Comparison of ENCODE assay signal across 13 cellular contexts in the genomic region with DNA sequence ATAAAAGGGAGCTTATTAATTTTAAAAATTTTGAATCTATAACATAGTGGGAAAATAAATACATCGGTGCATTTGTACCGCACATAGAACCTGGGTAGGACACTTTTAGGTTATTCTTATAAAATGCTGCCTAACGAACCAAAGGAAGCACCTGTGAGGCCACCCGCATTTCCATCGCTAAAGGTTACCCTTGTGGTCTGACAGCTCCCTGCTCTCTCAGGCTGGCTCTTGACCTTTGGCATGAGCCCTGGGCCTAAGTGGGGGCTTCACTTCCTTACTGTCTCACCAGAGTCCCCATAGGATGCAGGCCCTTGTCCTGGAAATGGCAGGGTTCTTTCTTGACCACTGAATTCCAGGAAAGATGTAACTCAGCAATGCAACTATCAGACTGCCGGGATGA. TPM values are rescaled to one million over a fixed set of nuclear protein-coding genes. Genes with fewer than 3 reads are reported as not detected.
DNase-seq lines count a peak whose midpoint lies in the region; ATAC-seq and TF ChIP-seq lines count a peak whose summit lies in the region.
"Had no signal": no experiment of that assay in that cellular context is flagged by ENCODE, and none has a peak within 500 bp of the region (broad histone marks: within the 10 kb centered on the region; RNA-seq: fewer than 3 reads in every experiment).

No MANE protein-coding gene starts in this region.

- H3K36me3 ChIP-seq in Loucy (ENCODE audit: insufficient read depth, low read length), result peaks cover 15% of the 10 kb centered on the region; the same call in 1 of the 2 replicates

- H2AFZ ChIP-seq in Loucy (ENCODE audit: low read length), result no peak overlapping the region

- no peaks in the 10 kb centered on the region for H3K9me2 ChIP-seq in Loucy (replicated peaks; ENCODE audit: low read depth, low read length)

- no peak for DNase-seq in activated CD4-positive, alpha-beta T cell treated with anti-CD3 and anti-CD28 coated beads, Interleukin-2, amount 10 ng/mL, durations not matched to agents 7 days and 5 days
- DNase-seq in activated CD4-positive, alpha-beta T cell treated with anti-CD3 and anti-CD28 coated beads for 1 hour, result no peak
- DNase-seq in nephron progenitor cell, result no peak
- no peak for DNase-seq in posterior cingulate gyrus
- DNase-seq: activated B cell treated with CpG ODN at 0.5 μM for 24 hours, cerebellar nuclear complex, DMS 273 treated with DMSO at 0.1 percent for 48 hours, mammary epithelial cell had no signal

- peaks cover 71% of the 10 kb centered on the region for H3K4me1 Mint-ChIP-seq in activated CD4-positive, alpha-beta T cell treated with anti-CD3 and anti-CD28 coated beads, Interleukin-2, amount 10 ng/mL, durations not matched to agents 7 days and 5 days
- H3K4me1 Mint-ChIP-seq in nephron progenitor cell, result peaks cover 22% of the 10 kb centered on the region

- CTCF ChIA-PET in activated CD4-positive, alpha-beta T cell treated with anti-CD3 and anti-CD28 coated beads, Interleukin-2, amount 10 ng/mL, durations not matched to agents 7 days and 5 days (lab: Charles Lee), result interaction anchor here (0.6 to 2.9 kb wide), 10 partner anchors 10 to 536 kb away, joined by 3 to 15 read pairs (median 4); a partner anchor contains a TSS

- intact Hi-C loops in posterior cingulate gyrus (cut with DNase I), result no loop called here

- H3K36me3 Mint-ChIP-seq in activated CD4-positive, alpha-beta T cell treated with anti-CD3 and anti-CD28 coated beads, Interleukin-2, amount 10 ng/mL, durations not matched to agents 7 days and 5 days (ENCODE audit: low read depth), result peaks cover 53% of the 10 kb centered on the region
- H3K36me3 Mint-ChIP-seq in nephron progenitor cell (ENCODE audit: low read depth), result peaks cover 28% of the 10 kb centered on the region

- H3K27me3 Mint-ChIP-seq in activated CD4-positive, alpha-beta T cell treated with anti-CD3 and anti-CD28 coated beads, Interleukin-2, amount 10 ng/mL, durations not matched to agents 7 days and 5 days, result no peaks in the 10 kb centered on the region
- H3K27me3 Mint-ChIP-seq in nephron progenitor cell (ENCODE audit: low read depth, poor library complexity), result peaks cover 5% of the 10 kb centered on the region
- H3K27me3 Mint-ChIP-seq: activated B cell treated with CpG ODN at 0.5 μM for 24 hours had no signal

- no peaks in the 10 kb centered on the region for H3K9me3 ChIP-seq in Loucy (ENCODE audit: insufficient read depth, low read depth, low read length)
- H3K9me3 ChIP-seq: A549 had no signal

- no peaks in the 10 kb centered on the region for H3F3A ChIP-seq in Loucy (ENCODE audit: low read depth)

- H3K27me3 ChIP-seq in Loucy (ENCODE audit: insufficient read depth, low read length, poor library complexity, severe bottlenecking), result no peaks in the 10 kb centered on the region

- no peak for TF ChIP-seq CTCF in Loucy (conservative IDR thresholded peaks at IDR 0.05; ENCODE audit: low read length)
- no peak for TF ChIP-seq CTCF in nephron progenitor cell (IDR thresholded peaks at IDR 0.05)

- peak overlapping the region; percentile 23 for H3K4me3 ChIP-seq in Loucy (ENCODE audit: low read length, poor library complexity, severe bottlenecking)
- H3K4me3 ChIP-seq: A549 had no signal

- ATAC-seq in GM21717 (IDR thresholded peaks at IDR 0.05; ENCODE audit: unreplicated experiment) (peak; percentile 33), HG03460 (IDR thresholded peaks at IDR 0.05; ENCODE audit: unreplicated experiment) (no peak), GM18867 (IDR thresholded peaks at IDR 0.05; ENCODE audit: unreplicated experiment) (no peak)
- ATAC-seq: A549 had no signal

- peak overlapping the region; percentile 93 for H3K27ac Mint-ChIP-seq in activated CD4-positive, alpha-beta T cell treated with anti-CD3 and anti-CD28 coated beads, Interleukin-2, amount 10 ng/mL, durations not matched to agents 7 days and 5 days
- peak overlapping the region; percentile 79 for H3K27ac Mint-ChIP-seq in nephron progenitor cell

- peak overlapping the region; percentile 42 for H3K4me3 Mint-ChIP-seq in activated CD4-positive, alpha-beta T cell treated with anti-CD3 and anti-CD28 coated beads, Interleukin-2, amount 10 ng/mL, durations not matched to agents 7 days and 5 days
- no peak overlapping the region for H3K4me3 Mint-ChIP-seq in nephron progenitor cell
- H3K4me3 Mint-ChIP-seq: activated B cell treated with CpG ODN at 0.5 μM for 24 hours had no signal

- H3K4me1 ChIP-seq in Loucy (ENCODE audit: insufficient read depth, low read length, poor library complexity, severe bottlenecking), result peaks cover 24% of the 10 kb centered on the region
- H3K4me1 ChIP-seq: A549 had no signal

- peak overlapping the region; percentile 42 for H3K9ac ChIP-seq in Loucy (ENCODE audit: low read depth, low read length, poor library complexity, severe bottlenecking)

- peak overlapping the region; percentile 57 for H3K4me2 ChIP-seq in Loucy (ENCODE audit: low read depth, low read length, poor library complexity, severe bottlenecking)
- H3K4me2 ChIP-seq: A549 had no signal

- H3K9me3 Mint-ChIP-seq in activated CD4-positive, alpha-beta T cell treated with anti-CD3 and anti-CD28 coated beads, Interleukin-2, amount 10 ng/mL, durations not matched to agents 7 days and 5 days, result peaks cover 6% of the 10 kb centered on the region
- H3K9me3 Mint-ChIP-seq in nephron progenitor cell, result peaks cover 8% of the 10 kb centered on the region
- H3K9me3 Mint-ChIP-seq: activated B cell treated with CpG ODN at 0.5 μM for 24 hours had no signal

- no peaks in the 10 kb centered on the region for H3K79me2 ChIP-seq in Loucy (ENCODE audit: insufficient read depth, low read length)

- H4K20me1 ChIP-seq in Loucy (ENCODE audit: insufficient read depth, low read length, poor library complexity, severe bottlenecking), result no peaks in the 10 kb centered on the region

- POLR2A ChIA-PET in activated CD4-positive, alpha-beta T cell treated with anti-CD3 and anti-CD28 coated beads, Interleukin-2, amount 10 ng/mL, durations not matched to agents 7 days and 5 days (lab: Charles Lee), result interaction anchor here (0.5 to 0.6 kb wide), 3 partner anchors 36 to 590 kb away, joined by 3 to 7 read pairs (median 3); no protein-coding TSS in a partner anchor

RNA-seq across cellular contexts. Expression of a gene that starts 46.0 kb away (rescaled TPM):
- total RNA-seq in activated CD4-positive, alpha-beta T cell treated with anti-CD3 and anti-CD28 coated beads, Interleukin-2, amount 10 ng/mL, durations not matched to agents 7 days and 5 days, result 10 to 100 TPM; 68.1 to 73.1 TPM
